ENCODE assay signal across 10 cellular contexts in genomic region chr22:47209077-47209514, GRCh38.
"Had no signal": no experiment of that assay in that cellular context is flagged by ENCODE, and none has a peak within 500 bp of the region (broad histone marks: within the 10 kb centered on the region; RNA-seq: fewer than 3 reads in every experiment).

No MANE protein-coding gene starts in this region.

- ATAC-seq: activated CD8-positive, alpha-beta T cell treated with anti-CD3 and anti-CD28 coated beads, Interleukin-2, amount 10 ng/mL, durations not matched to agents 7 days and 5 days; effector memory CD8-positive, alpha-beta T cell; stimulated activated memory B cell treated with anti-CD40 and anti-IgM and Interleukin-4, amounts not matched to agents 10 μg/mL and 1 μg/mL and 100 μg/mL, for 72 hours had no signal

- H3K36me3 ChIP-seq: adrenal gland had no signal

- H3K27me3 ChIP-seq: adrenal gland had no signal

- H3K4me1 ChIP-seq: adrenal gland had no signal

- H3K4me3 ChIP-seq: adrenal gland had no signal

- DNase-seq: activated CD8-positive, alpha-beta T cell treated with anti-CD3 and anti-CD28 coated beads, Interleukin-2, amount 10 ng/mL, durations not matched to agents 7 days and 5 days; activated naive CD4-positive, alpha-beta T cell treated with anti-CD3 and anti-CD28 coated beads, Interleukin-2, amount 50 U/mL, for 16 hours; central memory CD4-positive, alpha-beta T cell; effector memory CD8-positive, alpha-beta T cell; hippocampal formation; nephron progenitor cell; trophoblast cell had no signal

- H3K9me3 ChIP-seq: adrenal gland had no signal

- H3K27ac ChIP-seq: adrenal gland, epithelial cell of prostate had no signal
